Comparison of ENCODE assay signal across 8 cellular contexts in the genomic region with DNA sequence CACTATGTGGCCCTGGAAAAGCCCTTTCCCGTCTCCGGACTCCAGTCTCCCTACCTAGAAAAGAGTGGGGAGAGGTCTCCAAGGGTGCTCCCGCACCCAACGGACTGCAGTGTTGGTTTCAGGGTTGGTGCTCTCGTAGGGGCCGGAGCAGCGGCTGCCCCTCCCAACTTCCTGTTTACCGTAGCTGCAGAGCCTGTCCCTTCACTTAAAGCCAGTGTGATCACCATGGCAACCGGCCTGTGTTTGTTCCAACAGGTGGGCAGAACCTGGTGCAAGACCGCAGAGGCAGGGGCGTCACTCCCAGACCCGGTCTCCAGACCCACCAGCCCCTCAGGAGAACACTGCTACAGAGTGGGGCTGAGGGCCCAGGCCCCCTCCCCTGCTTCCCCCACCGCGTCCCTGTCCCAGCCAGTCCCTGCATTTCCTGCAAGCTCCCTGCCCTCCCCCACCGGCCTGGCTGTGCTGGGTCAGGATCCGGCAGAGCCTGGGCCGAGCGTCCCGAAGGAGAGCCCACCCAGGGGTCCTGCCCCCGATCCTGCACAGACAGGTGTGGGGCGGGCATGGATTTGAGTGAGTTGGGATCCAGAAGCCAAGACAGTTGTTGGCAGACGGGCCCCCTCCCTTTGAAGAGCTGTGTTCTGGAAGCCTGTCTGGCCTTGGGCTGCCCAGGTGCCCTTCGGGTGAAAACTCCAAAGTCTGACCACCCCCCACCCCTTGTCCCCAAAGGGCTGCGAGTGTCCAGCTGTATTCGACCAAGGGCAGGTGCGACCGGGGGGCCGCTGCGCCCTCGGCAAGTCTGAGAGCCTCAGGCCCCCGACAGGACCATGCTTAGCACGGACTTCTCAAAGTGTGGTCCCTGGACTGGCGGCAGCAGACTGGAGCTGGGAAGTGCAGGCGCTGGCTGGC. TPM values are rescaled to one million over a fixed set of nuclear protein-coding genes. Genes with fewer than 3 reads are reported as not detected.
DNase-seq lines count a peak whose midpoint lies in the region; ATAC-seq, FAIRE-seq and TF ChIP-seq lines count a peak whose summit lies in the region.

No MANE protein-coding gene starts in this region.

- no peak overlapping the region for H3K4me3 ChIP-seq in trophoblast cell (ENCODE audit: low read depth, low read length)

- H3K4me2 ChIP-seq in trophoblast cell (ENCODE audit: low read length), result peak overlapping the region; percentile 63

- H3K18ac ChIP-seq in trophoblast cell (ENCODE audit: low read length), result peak overlapping the region; percentile 76

- H3K14ac ChIP-seq in trophoblast cell (ENCODE audit: low read length), result peak overlapping the region; percentile 71

- H3K9me3 Mint-ChIP-seq in activated CD4-positive, alpha-beta memory T cell treated with anti-CD3 and anti-CD28 coated beads, Interleukin-2, amount 10 ng/mL, durations not matched to agents 7 days and 5 days, result no peaks in the 10 kb centered on the region

- H3K9ac ChIP-seq in trophoblast cell (ENCODE audit: low read length), result no peak overlapping the region

- H2AK5ac ChIP-seq in trophoblast cell (ENCODE audit: low read length), result peak overlapping the region; percentile 90

- H4K8ac ChIP-seq in trophoblast cell (ENCODE audit: low read depth, low read length), result peak overlapping the region; percentile 78

- H3K27me3 Mint-ChIP-seq in activated CD4-positive, alpha-beta memory T cell treated with anti-CD3 and anti-CD28 coated beads, Interleukin-2, amount 10 ng/mL, durations not matched to agents 7 days and 5 days, result peaks cover 35% of the 10 kb centered on the region

- TF ChIP-seq CTCF in D721Med (IDR thresholded peaks at IDR 0.05; ENCODE audit: insufficient read depth, missing control alignments), result no peak

- POLR2A ChIA-PET in activated CD4-positive, alpha-beta memory T cell treated with anti-CD3 and anti-CD28 coated beads, Interleukin-2, amount 10 ng/mL, durations not matched to agents 7 days and 5 days (lab: Charles Lee), result interaction anchor here (1.0 to 2.8 kb wide), 4 partner anchors 11 to 440 kb away, joined by 3 to 13 read pairs (median 4); a partner anchor contains a TSS

- peaks cover 9% of the 10 kb centered on the region for H3K79me1 ChIP-seq in trophoblast cell (ENCODE audit: low read length)

- H3K27me3 ChIP-seq in trophoblast cell (ENCODE audit: insufficient read depth, low read length), result peaks cover 39% of the 10 kb centered on the region

- H3K27ac Mint-ChIP-seq in activated CD4-positive, alpha-beta memory T cell treated with anti-CD3 and anti-CD28 coated beads, Interleukin-2, amount 10 ng/mL, durations not matched to agents 7 days and 5 days, result no peak overlapping the region

- WGBS in trophoblast cell (ENCODE audit: extremely low coverage, insufficient coverage, insufficient read length), result no CpG with 5 or more reads among the region's 34 CpGs

- H3K4ac ChIP-seq in trophoblast cell (ENCODE audit: low read depth, low read length), result peak overlapping the region; percentile 22

- H2BK5ac ChIP-seq in trophoblast cell (ENCODE audit: low read depth, low read length, poor library complexity), result peak overlapping the region; percentile 41

- FAIRE-seq in D721Med (lab: Jason Lieb, UNC), result no peak

- no peak overlapping the region for H3K27ac ChIP-seq in trophoblast cell (ENCODE audit: low read depth, low read length)

- peak overlapping the region; percentile 64 for H2BK120ac ChIP-seq in trophoblast cell (ENCODE audit: insufficient read depth, low read length, poor library complexity)

- peaks cover 7% of the 10 kb centered on the region for H3K9me3 ChIP-seq in trophoblast cell (ENCODE audit: insufficient read depth, low read depth, low read length)

- no peak overlapping the region for H3K23ac ChIP-seq in trophoblast cell (ENCODE audit: low read length)

- peak overlapping the region; percentile 75 for H2AFZ ChIP-seq in trophoblast cell (ENCODE audit: insufficient read depth, low read length, poor library complexity)

- H3K36me3 ChIP-seq in trophoblast cell (ENCODE audit: control insufficient read depth in 1 of 2, insufficient read depth in 2 of 2, low read length in 2 of 2), result no peaks in the 10 kb centered on the region

- H4K12ac ChIP-seq in trophoblast cell (ENCODE audit: low read depth, low read length), result peak overlapping the region; percentile 57

- H3K4me3 Mint-ChIP-seq in activated CD4-positive, alpha-beta memory T cell treated with anti-CD3 and anti-CD28 coated beads, Interleukin-2, amount 10 ng/mL, durations not matched to agents 7 days and 5 days, result peak overlapping the region; percentile 35

- no peaks in the 10 kb centered on the region for H3K36me3 Mint-ChIP-seq in activated CD4-positive, alpha-beta memory T cell treated with anti-CD3 and anti-CD28 coated beads, Interleukin-2, amount 10 ng/mL, durations not matched to agents 7 days and 5 days (ENCODE audit: low read depth)

- peaks cover 22 to 27% of the 10 kb centered on the region in 2 experiments for H3K4me1 ChIP-seq in trophoblast cell (ENCODE audit: control insufficient read depth in 1 of 2, insufficient read depth in 2 of 2, low read length in 2 of 2)

- H2BK12ac ChIP-seq in trophoblast cell (ENCODE audit: low read length), result peak overlapping the region; percentile 92

- CTCF ChIA-PET in activated CD4-positive, alpha-beta memory T cell treated with anti-CD3 and anti-CD28 coated beads, Interleukin-2, amount 10 ng/mL, durations not matched to agents 7 days and 5 days (lab: Charles Lee), result interaction anchor here (1.1 to 1.3 kb wide), 3 partner anchors 10 to 32 kb away, joined by 3 to 6 read pairs (median 5); no protein-coding TSS in a partner anchor

- DNase-seq in CD1c-positive myeloid dendritic cell (ENCODE audit: extremely low spot score) (peak; percentile 73), GM19240 (ENCODE audit: insufficient read length, low spot score) (peak; percentile 98), NCI-H146 treated with DMSO at 0.1 percent for 48 hours (lab: John Stamatoyannopoulos, UW; ENCODE audit: unreplicated experiment) (peak; percentile 82), glomerular endothelial cell (ENCODE audit: extremely low read depth, low read depth, low spot score) (peak; percentile 29), trophoblast cell (peak; percentile 63 to 86), D721Med (ENCODE audit: insufficient read length, low spot score) (no peak)
- peak; percentile 75 for DNase-seq in activated CD4-positive, alpha-beta memory T cell treated with anti-CD3 and anti-CD28 coated beads, Interleukin-2, amount 10 ng/mL, durations not matched to agents 7 days and 5 days

- H3K79me2 ChIP-seq in trophoblast cell (ENCODE audit: control insufficient read depth, insufficient read depth, low read length, poor library complexity), result no peaks in the 10 kb centered on the region

- H3K4me1 Mint-ChIP-seq in activated CD4-positive, alpha-beta memory T cell treated with anti-CD3 and anti-CD28 coated beads, Interleukin-2, amount 10 ng/mL, durations not matched to agents 7 days and 5 days, result peaks cover 17% of the 10 kb centered on the region

- ATAC-seq in HG03139 (IDR thresholded peaks at IDR 0.05; ENCODE audit: unreplicated experiment), result no peak

- H4K91ac ChIP-seq in trophoblast cell (ENCODE audit: low read depth, low read length), result peak overlapping the region; percentile 93

RNA-seq across cellular contexts. Expression of a gene that starts 1.5 kb away (rescaled TPM):
- 1 to 10 TPM; 3.4 to 3.9 TPM for total RNA-seq in activated CD4-positive, alpha-beta memory T cell treated with anti-CD3 and anti-CD28 coated beads, Interleukin-2, amount 10 ng/mL, durations not matched to agents 7 days and 5 days
- total RNA-seq in glomerular endothelial cell, result 1.1 TPM in 2 replicates
- polyA plus RNA-seq in trophoblast cell (2013), result 2.1 and 2.5 TPM in 2 replicates

RNA-seq across cellular contexts. Expression of a gene that starts 19.7 kb away (rescaled TPM):
- 10 to 100 TPM; 40.6 to 46.0 TPM for total RNA-seq in activated CD4-positive, alpha-beta memory T cell treated with anti-CD3 and anti-CD28 coated beads, Interleukin-2, amount 10 ng/mL, durations not matched to agents 7 days and 5 days
- 102 and 119 TPM in 2 replicates for total RNA-seq in glomerular endothelial cell
- polyA plus RNA-seq in trophoblast cell (2013), result 34.9 and 35.3 TPM in 2 replicates

RNA-seq across cellular contexts. Expression of a gene that starts 19.8 kb away (rescaled TPM):
- total RNA-seq in activated CD4-positive, alpha-beta memory T cell treated with anti-CD3 and anti-CD28 coated beads, Interleukin-2, amount 10 ng/mL, durations not matched to agents 7 days and 5 days, result 10 to 100 TPM; 32.5 to 33.4 TPM
- 72.5 and 96.8 TPM in 2 replicates for total RNA-seq in glomerular endothelial cell
- polyA plus RNA-seq in trophoblast cell (2013), result 23.8 and 24.6 TPM in 2 replicates

RNA-seq across cellular contexts. Expression of a gene that starts 22.5 kb away (rescaled TPM):
- 100 to 1,000 TPM; 198 to 199 TPM for total RNA-seq in activated CD4-positive, alpha-beta memory T cell treated with anti-CD3 and anti-CD28 coated beads, Interleukin-2, amount 10 ng/mL, durations not matched to agents 7 days and 5 days
- 94.8 and 116 TPM in 2 replicates for total RNA-seq in glomerular endothelial cell
- 191 and 198 TPM in 2 replicates for polyA plus RNA-seq in trophoblast cell (2013)
